Comparison of ENCODE assay signal across 1 cellular context in genomic region chr19:39403331-39404312, GRCh38.
A peak's percentile ranks its signal among the peaks of the same experiment; 100 is the strongest.
TF ChIP-seq lines count a peak whose summit lies in the region.

No MANE protein-coding gene starts in this region.

TF ChIP-seq in GM12878, 131 proteins besides CTCF, POLR2A, EP300 and RAD21 (continues in another document):
- TF ChIP-seq ELK1 (IDR thresholded peaks at IDR 0.05; ENCODE audit: low read depth, low read length), result 0 out of 2 replicates have a peak, but pooled peaks have one; percentile 54
- peak; percentile 71 for TF ChIP-seq SP1 (IDR thresholded peaks at IDR 0.05; ENCODE audit: low read depth, low read length)
- TF ChIP-seq BHLHE40 (IDR thresholded peaks at IDR 0.05; ENCODE audit: borderline replicate concordance in 1 of 2, low read depth in 2 of 2, low read length in 1 of 2), result peak; percentile 100
- TF ChIP-seq HSF1 (IDR thresholded peaks at IDR 0.05; ENCODE audit: low read depth, low read length), result no peak; the same call in 1 of the 2 replicates
- no peak for TF ChIP-seq PRDM15 (CRISPR knock-in tag; IDR thresholded peaks at IDR 0.05)
- TF ChIP-seq ATF7 (IDR thresholded peaks at IDR 0.05; ENCODE audit: low read depth), result no peak; the same call in none of the 2 replicates
- TF ChIP-seq GATAD2B (conservative IDR thresholded peaks at IDR 0.05; ENCODE audit: low read depth), result peak; percentile 85
- 0 out of 2 replicates have a peak, but pooled peaks have one; percentile 50 for TF ChIP-seq CHD2 (IDR thresholded peaks at IDR 0.05; ENCODE audit: borderline replicate concordance, low read depth, low read length)
- TF ChIP-seq MXI1 (IDR thresholded peaks at IDR 0.05; ENCODE audit: low read depth, low read length), result no peak; the same call in 1 of the 2 replicates
- no peak for TF ChIP-seq KAT2A (conservative IDR thresholded peaks at IDR 0.05; ENCODE audit: control insufficient read depth, low read depth, low read length)
- no peak for TF ChIP-seq ZBTB33 (IDR thresholded peaks at IDR 0.05)
- no peak for TF ChIP-seq ZNF622 (IDR thresholded peaks at IDR 0.05)
- 0 out of 2 replicates have a peak, but pooled peaks have one; percentile 40 for TF ChIP-seq RB1 (IDR thresholded peaks at IDR 0.05; ENCODE audit: borderline replicate concordance)
- no peak for TF ChIP-seq HDGF (IDR thresholded peaks at IDR 0.05)
- peak; percentile 19; the same call in 1 of the 2 replicates for TF ChIP-seq SMARCA5 (IDR thresholded peaks at IDR 0.05)
- no peak for TF ChIP-seq STAT1 (conservative IDR thresholded peaks at IDR 0.05)
- no peak for TF ChIP-seq RCOR1 (conservative IDR thresholded peaks at IDR 0.05; ENCODE audit: low read depth, low read length)
- TF ChIP-seq RFX5 (IDR thresholded peaks at IDR 0.05; ENCODE audit: low read depth, low read length), result no peak
- TF ChIP-seq E2F4 (IDR thresholded peaks at IDR 0.05; ENCODE audit: low read depth, low read length), result no peak
- no peak; the same call in 1 of the 2 replicates for TF ChIP-seq BMI1 (IDR thresholded peaks at IDR 0.05; ENCODE audit: borderline replicate concordance)
- TF ChIP-seq YBX1 (IDR thresholded peaks at IDR 0.05), result no peak
- TF ChIP-seq ESRRA (IDR thresholded peaks at IDR 0.05; ENCODE audit: low read length), result no peak
- no peak for TF ChIP-seq STAT3 (IDR thresholded peaks at IDR 0.05; ENCODE audit: low read depth, low read length)
- TF ChIP-seq SKIL (IDR thresholded peaks at IDR 0.05; ENCODE audit: low read depth, poor library complexity, severe bottlenecking), result peak; percentile 62
- 0 out of 4 replicates have a peak, but pooled peaks of 1 of the 2 experiments have one; percentile 7 for TF ChIP-seq SRF (IDR thresholded peaks at IDR 0.05; ENCODE audit: low read depth in 2 of 2, low read length in 2 of 2)
- TF ChIP-seq LARP7 (IDR thresholded peaks at IDR 0.05), result 0 out of 2 replicates have a peak, but pooled peaks have one; percentile 26
- TF ChIP-seq ZBTB40 (IDR thresholded peaks at IDR 0.05; ENCODE audit: borderline replicate concordance), result no peak
- TF ChIP-seq MEF2A (IDR thresholded peaks at IDR 0.05; ENCODE audit: insufficient read depth, low read depth, low read length), result peak; percentile 68; the same call in 1 of the 2 replicates
- TF ChIP-seq ZNF592 (IDR thresholded peaks at IDR 0.05), result peak; percentile 87; the same call in 1 of the 2 replicates
- no peak for TF ChIP-seq FOXM1 (IDR thresholded peaks at IDR 0.05; ENCODE audit: low read depth, low read length)
- TF ChIP-seq SIX5 (IDR thresholded peaks at IDR 0.05; ENCODE audit: low read depth, low read length, severe bottlenecking), result no peak
- no peak for TF ChIP-seq CHD4 (IDR thresholded peaks at IDR 0.05)
- TF ChIP-seq NFYA (IDR thresholded peaks at IDR 0.05; ENCODE audit: borderline replicate concordance, low read depth, low read length), result no peak
- TF ChIP-seq MTA3 (IDR thresholded peaks at IDR 0.05; ENCODE audit: borderline replicate concordance, low read length), result no peak
